In genomic region chr3:42906905-42907183, GRCh38 we compare ENCODE assay signal across 13 cellular contexts. TPM values are rescaled to one million over a fixed set of nuclear protein-coding genes. Genes with fewer than 3 reads are reported as not detected.
DNase-seq lines count a peak whose midpoint lies in the region; ATAC-seq, FAIRE-seq and TF ChIP-seq lines count a peak whose summit lies in the region.
"Had no signal": no experiment of that assay in that cellular context is flagged by ENCODE, and none has a peak within 500 bp of the region (broad histone marks: within the 10 kb centered on the region; RNA-seq: fewer than 3 reads in every experiment).

No MANE protein-coding gene starts in this region.

- no peak for TF ChIP-seq EP300 in H1 (IDR thresholded peaks at IDR 0.05; ENCODE audit: borderline replicate concordance in 1 of 2, low read depth in 2 of 2, low read length in 2 of 2)
- TF ChIP-seq EP300 in transverse colon (IDR thresholded peaks at IDR 0.05; ENCODE audit: low read depth), result no peak

- H2AK5ac ChIP-seq in H1 (ENCODE audit: low read depth, low read length), result 0 out of 2 replicates have a peak overlapping the region, but pooled peaks have one; percentile 93

- no peaks in the 10 kb centered on the region for H3K79me2 ChIP-seq in H1 (ENCODE audit: control insufficient read depth in 1 of 2, insufficient read depth in 2 of 2, low read length in 2 of 2)

- no peak for DNase-seq in activated naive CD4-positive, alpha-beta T cell treated with anti-CD3 and anti-CD28 coated beads for 36 hours
- no peak for DNase-seq in activated naive CD4-positive, alpha-beta T cell (lab: John Stamatoyannopoulos, UW)
- DNase-seq in H1 (ENCODE audit: low read depth in 1 of 2, low spot score in 2 of 2) (no peak), naive B cell (no peak), transverse colon (no peak), NCI-H345 (lab: John Stamatoyannopoulos, UW) (no peak), WERI-Rb-1 (no peak), NCI-H526 (lab: John Stamatoyannopoulos, UW) (no peak)
- DNase-seq: activated CD4-positive, alpha-beta memory T cell treated with anti-CD3 and anti-CD28 coated beads for 36 hours; KG1; SJCRH30 had no signal

- POLR2A ChIA-PET in H1 (lab: Charles Lee; ENCODE audit: partially characterized antibody), result no interaction called here

- no peak overlapping the region for H2BK5ac ChIP-seq in H1 (ENCODE audit: low read depth, low read length)

- intact Hi-C loops in activated naive CD4-positive, alpha-beta T cell treated with anti-CD3 and anti-CD28 coated beads for 36 hours (cut with micrococcal nuclease), result no loop called here
- intact Hi-C loops in transverse colon (cut with DNase I; ENCODE audit: low total_unique reads), result no loop called here

- TF ChIP-seq POLR2A in H1 (IDR thresholded peaks at IDR 0.05; ENCODE audit: control extremely low read depth in 1 of 2, low read depth in 2 of 2, low read length in 2 of 2) (no peak), transverse colon (IDR thresholded peaks at IDR 0.05) (no peak)

- H4K5ac ChIP-seq in H1 (ENCODE audit: insufficient read length, low read depth, low read length), result no peak overlapping the region

- H2BK12ac ChIP-seq in H1 (ENCODE audit: low read depth, low read length), result no peak overlapping the region

- no peak overlapping the region for H3K4ac ChIP-seq in H1 (replicated peaks; ENCODE audit: insufficient read length, low read depth, low read length)

- H3K27ac ChIP-seq in H1 (ENCODE audit: low read depth, low read length), result no peak overlapping the region
- H3K27ac ChIP-seq in transverse colon, result no peak overlapping the region
- H3K27ac ChIP-seq in WERI-Rb-1, result no peak overlapping the region
- H3K27ac ChIP-seq: SJCRH30 had no signal

- peaks cover 16% of the 10 kb centered on the region for H3K36me3 Mint-ChIP-seq in activated naive CD4-positive, alpha-beta T cell treated with anti-CD3 and anti-CD28 coated beads for 36 hours (ENCODE audit: low read depth)
- H3K36me3 Mint-ChIP-seq in naive B cell, result peaks cover 9 to 23% of the 10 kb centered on the region in 2 donors

- no peak for FAIRE-seq in H1 (lab: Jason Lieb, UNC)

- in situ Hi-C loops in transverse colon (cut with MboI; ENCODE audit: low pct_ligation_motif_present in 1 of 4, low pct_unique_long_range_greater_than_20kb in 1 of 4, low sequenced_read_pairs in 3 of 4), result no loop called here

- H3K79me1 ChIP-seq in H1 (ENCODE audit: low read depth, low read length), result no peaks in the 10 kb centered on the region

- no peak overlapping the region for H2AFZ ChIP-seq in H1 (ENCODE audit: low read length)

- H3K23ac ChIP-seq in H1 (ENCODE audit: insufficient read length), result no peak overlapping the region

- H3K36me3 ChIP-seq in H1 (ENCODE audit: control insufficient read depth in 2 of 4, insufficient read depth in 4 of 4, low read length in 3 of 4) (no peaks in the 10 kb centered on the region), transverse colon (peaks cover 0 to 12% (median 0%) of the 10 kb centered on the region in 4 donors), WERI-Rb-1 (no peaks in the 10 kb centered on the region)
- H3K36me3 ChIP-seq: SJCRH30 had no signal

- peak overlapping the region; percentile 41 for H3K4me3 Mint-ChIP-seq in activated naive CD4-positive, alpha-beta T cell treated with anti-CD3 and anti-CD28 coated beads for 36 hours
- H3K4me3 Mint-ChIP-seq in naive B cell, result peak overlapping the region; percentile 11 to 90 (median 60)
- H3K4me3 Mint-ChIP-seq: activated CD4-positive, alpha-beta memory T cell treated with anti-CD3 and anti-CD28 coated beads for 36 hours had no signal

- no peak overlapping the region for H2BK20ac ChIP-seq in H1 (ENCODE audit: low read length)

- H3K9ac ChIP-seq in H1 (replicated peaks in 1 of 4; ENCODE audit: extremely low read depth in 1 of 4, low read depth in 3 of 4, low read length in 3 of 4), result no peak overlapping the region

- 0 out of 2 replicates have a peak overlapping the region, but pooled peaks have one; percentile 16 for H2BK15ac ChIP-seq in H1 (ENCODE audit: low read length)

- H3K4me3 ChIP-seq in H1 (ENCODE audit: extremely low read depth in 1 of 4, insufficient read depth in 2 of 4, low read depth in 3 of 4, low read length in 4 of 4), result no peak overlapping the region
- peak overlapping the region in 3 of 4 donors; percentile 53 to 63 (median 57) for H3K4me3 ChIP-seq in transverse colon
- no peak overlapping the region for H3K4me3 ChIP-seq in WERI-Rb-1 (ENCODE audit: low read depth, low read length)
- H3K4me3 ChIP-seq: SJCRH30 had no signal

- TF ChIP-seq CTCF in H1 (IDR thresholded peaks at IDR 0.05; ENCODE audit: control extremely low read depth in 1 of 3, insufficient read depth in 1 of 3, low read depth in 1 of 3, low read length in 3 of 3), result no peak
- TF ChIP-seq CTCF in transverse colon (IDR thresholded peaks at IDR 0.05), result no peak
- TF ChIP-seq CTCF in WERI-Rb-1 (IDR thresholded peaks at IDR 0.05; ENCODE audit: low read depth, low read length), result no peak

- no peak for ATAC-seq in naive B cell (ENCODE audit: low read depth in 2 of 2)

- no peak overlapping the region for H3K18ac ChIP-seq in H1 (ENCODE audit: extremely low read depth, low read length)

- 90% methylated on average over 3 of the region's 3 CpGs; no CpG with 5 or more reads in 1 of the 2 experiments for WGBS in H1 (ENCODE audit: extremely low coverage in 1 of 2, insufficient coverage in 1 of 2, insufficient read length in 1 of 2, insufficient replicate concordance in 2 of 2, low coverage in 1 of 2, low lambda C conversion rate in 2 of 2, missing lambda C conversion rate in 1 of 2), 2 experiments
- 58 to 76% methylated on average over 3 of the region's 3 CpGs for WGBS in transverse colon (ENCODE audit: low coverage in 1 of 2), 2 donors

- H2BK120ac ChIP-seq in H1 (replicated peaks; ENCODE audit: low read depth, low read length), result no peak overlapping the region

- no peaks in the 10 kb centered on the region for H3K27me3 ChIP-seq in H1 (replicated peaks in 1 of 4; ENCODE audit: control insufficient read depth in 3 of 4, extremely low read depth in 1 of 4, insufficient read depth in 3 of 4, low read length in 3 of 4)
- H3K27me3 ChIP-seq in transverse colon, result no peaks in the 10 kb centered on the region
- no peaks in the 10 kb centered on the region for H3K27me3 ChIP-seq in WERI-Rb-1 (ENCODE audit: insufficient read depth, low read depth, severe bottlenecking)
- H3K27me3 ChIP-seq: SJCRH30 had no signal

- H3K23me2 ChIP-seq in H1 (ENCODE audit: low read depth, low read length), result no peaks in the 10 kb centered on the region

- H4K8ac ChIP-seq in H1 (ENCODE audit: extremely low read depth, insufficient read depth, low read length), result no peak overlapping the region

- H3K14ac ChIP-seq in H1 (ENCODE audit: insufficient read length), result no peak overlapping the region

- H3K9me3 ChIP-seq in H1 (ENCODE audit: insufficient read depth in 2 of 2, low read depth in 1 of 2, low read length in 1 of 2) (peaks cover 0 to 19% of the 10 kb centered on the region in 2 experiments; a peak in 2 of 4 replicates), transverse colon (peaks cover 4 to 8% of the 10 kb centered on the region in 2 donors), WERI-Rb-1 (ENCODE audit: severe bottlenecking) (no peaks in the 10 kb centered on the region)
- H3K9me3 ChIP-seq: SJCRH30 had no signal

- peaks cover 13% of the 10 kb centered on the region for H3K27me3 Mint-ChIP-seq in activated naive CD4-positive, alpha-beta T cell treated with anti-CD3 and anti-CD28 coated beads for 36 hours (ENCODE audit: low read depth)
- H3K27me3 Mint-ChIP-seq in naive B cell, result peaks cover 46 to 55% (median 53%) of the 10 kb centered on the region in 3 donors

- H4K91ac ChIP-seq in H1 (replicated peaks; ENCODE audit: insufficient read length, low read length), result no peak overlapping the region

- H3K9me3 Mint-ChIP-seq in activated naive CD4-positive, alpha-beta T cell treated with anti-CD3 and anti-CD28 coated beads for 36 hours, result peaks cover 2% of the 10 kb centered on the region
- H3K9me3 Mint-ChIP-seq in naive B cell, result peaks cover 3 to 29% (median 13%) of the 10 kb centered on the region in 7 donors

- CTCF ChIA-PET in activated naive CD4-positive, alpha-beta T cell treated with anti-CD3 and anti-CD28 coated beads for 36 hours (lab: Charles Lee), result interaction anchor here (0.6 kb wide), 1 partner anchor 10 kb away, joined by 3 read pairs; no protein-coding TSS in a partner anchor
- CTCF ChIA-PET in H1 (lab: Charles Lee; ENCODE audit: partially characterized antibody), result no interaction called here

- peaks cover 12% of the 10 kb centered on the region for H3K4me1 Mint-ChIP-seq in activated naive CD4-positive, alpha-beta T cell treated with anti-CD3 and anti-CD28 coated beads for 36 hours (ENCODE audit: low read depth)
- H3K4me1 Mint-ChIP-seq in naive B cell, result peaks cover 13 to 14% (median 14%) of the 10 kb centered on the region in 3 donors

- H3K4me1 ChIP-seq in H1 (replicated peaks in 1 of 4; ENCODE audit: control insufficient read depth in 3 of 4, insufficient read depth in 4 of 4, low read length in 3 of 4) (no peaks in the 10 kb centered on the region; a peak in 1 of 7 replicates), transverse colon (peaks cover 0 to 13% (median 9%) of the 10 kb centered on the region in 4 donors)
- H3K4me1 ChIP-seq: SJCRH30 had no signal

- no peak overlapping the region for H3K56ac ChIP-seq in H1 (replicated peaks; ENCODE audit: insufficient read length, low read depth, low read length)

- H3K4me2 ChIP-seq in H1 (ENCODE audit: insufficient read depth in 1 of 2, low read depth in 2 of 2, low read length in 2 of 2), result peak overlapping the region in 1 of 2 experiments; percentile 34; a peak in 1 of 4 replicates

- H4K20me1 ChIP-seq in H1 (replicated peaks in 1 of 2; ENCODE audit: control insufficient read depth in 1 of 2, insufficient read depth in 2 of 2, low read length in 2 of 2), result no peaks in the 10 kb centered on the region

- TF ChIP-seq RAD21 in H1 (IDR thresholded peaks at IDR 0.05 in 1 of 2, conservative IDR thresholded peaks at IDR 0.05 in 1 of 2; ENCODE audit: low read depth in 2 of 2, low read length in 2 of 2), result no peak

- no peak overlapping the region for H3K27ac Mint-ChIP-seq in activated naive CD4-positive, alpha-beta T cell treated with anti-CD3 and anti-CD28 coated beads for 36 hours
- no peak overlapping the region for H3K27ac Mint-ChIP-seq in naive B cell
- H3K27ac Mint-ChIP-seq: activated CD4-positive, alpha-beta memory T cell treated with anti-CD3 and anti-CD28 coated beads for 36 hours had no signal

RNA-seq across cellular contexts. Expression of gene ZNF662, which starts 0.9 kb away (rescaled TPM):
- 1 to 10 TPM; 1.2 to 1.5 TPM for total RNA-seq in activated naive CD4-positive, alpha-beta T cell treated with anti-CD3 and anti-CD28 coated beads for 36 hours
- not detected in 2 replicates for total RNA-seq in H1 (2021; fragmentation: NEBNext Ultra II Directional; extraction: Animal tissue kit (Norgen Biotek cat#: 25700))
- 0.03 TPM in 1 of 2 replicates, not detected in the other for polyA plus RNA-seq in H1 (2011; rRNA removed)
- polyA plus RNA-seq in H1 (2011; cell fraction: cytosol; rRNA removed), result 0.12 TPM
- 0.09 TPM for polyA plus RNA-seq in H1 (2011; cell fraction: nucleus; rRNA removed)
- polyA plus RNA-seq in H1 (2012, experiment 1 of 2), result 0.05 to 0.24 TPM in 2 of 4 replicates, not detected in the others
- polyA plus RNA-seq in H1 (2012, experiment 2 of 2), result not detected
- 0.34 TPM for polyA plus RNA-seq in H1 (2013, experiment 1 of 2)
- 0.11 TPM for polyA plus RNA-seq in H1 (2013, experiment 2 of 2)
- 0.12 TPM in 1 of 2 replicates, not detected in the other for polyA minus RNA-seq in H1 (2011; rRNA and poly(A)+ RNA removed)
- polyA minus RNA-seq in H1 (2011; cell fraction: cytosol; rRNA and poly(A)+ RNA removed), result not detected
- polyA minus RNA-seq in H1 (2011; cell fraction: nucleus; rRNA and poly(A)+ RNA removed), result not detected
- not detected for polyA plus RNA-seq in naive B cell (ENCODE audit: low read depth in 6 of 6)
- 1 to 10 TPM; 2.2 to 6.0 (median 4.9) TPM for total RNA-seq in transverse colon
- total RNA-seq: SJCRH30 had no signal

RNA-seq across cellular contexts. Expression of gene CYP8B1, which starts 31.2 kb away (rescaled TPM):
- not detected for total RNA-seq in activated naive CD4-positive, alpha-beta T cell treated with anti-CD3 and anti-CD28 coated beads for 36 hours
- not detected in 2 replicates for total RNA-seq in H1 (2021; fragmentation: NEBNext Ultra II Directional; extraction: Animal tissue kit (Norgen Biotek cat#: 25700))
- not detected in 2 replicates for polyA plus RNA-seq in H1 (2011; rRNA removed)
- polyA plus RNA-seq in H1 (2011; cell fraction: cytosol; rRNA removed), result not detected
- polyA plus RNA-seq in H1 (2011; cell fraction: nucleus; rRNA removed), result not detected
- not detected in 4 replicates for polyA plus RNA-seq in H1 (2012, experiment 1 of 2)
- not detected for polyA plus RNA-seq in H1 (2012, experiment 2 of 2)
- not detected for polyA plus RNA-seq in H1 (2013, experiment 1 of 2)
- polyA plus RNA-seq in H1 (2013, experiment 2 of 2), result not detected
- polyA minus RNA-seq in H1 (2011; rRNA and poly(A)+ RNA removed), result not detected in 2 replicates
- not detected for polyA minus RNA-seq in H1 (2011; cell fraction: cytosol; rRNA and poly(A)+ RNA removed)
- polyA minus RNA-seq in H1 (2011; cell fraction: nucleus; rRNA and poly(A)+ RNA removed), result not detected
- not detected for polyA plus RNA-seq in naive B cell (ENCODE audit: low read depth in 6 of 6)
- not detected for total RNA-seq in transverse colon
- total RNA-seq: activated CD4-positive, alpha-beta memory T cell treated with anti-CD3 and anti-CD28 coated beads for 36 hours; cerebellum; occipital lobe; SJCRH30 had no signal

Comparison
In these comparisons a context has a peak if more than half of its experiments do, and no peak if none do; other contexts are left out.
1. H3K4me3 ChIP-seq: peak in transverse colon (3 of 4); none in H1 (0 of 4) and WERI-Rb-1 (single experiment).